Comparison of ENCODE assay signal across 8 cellular contexts in the genomic region with DNA sequence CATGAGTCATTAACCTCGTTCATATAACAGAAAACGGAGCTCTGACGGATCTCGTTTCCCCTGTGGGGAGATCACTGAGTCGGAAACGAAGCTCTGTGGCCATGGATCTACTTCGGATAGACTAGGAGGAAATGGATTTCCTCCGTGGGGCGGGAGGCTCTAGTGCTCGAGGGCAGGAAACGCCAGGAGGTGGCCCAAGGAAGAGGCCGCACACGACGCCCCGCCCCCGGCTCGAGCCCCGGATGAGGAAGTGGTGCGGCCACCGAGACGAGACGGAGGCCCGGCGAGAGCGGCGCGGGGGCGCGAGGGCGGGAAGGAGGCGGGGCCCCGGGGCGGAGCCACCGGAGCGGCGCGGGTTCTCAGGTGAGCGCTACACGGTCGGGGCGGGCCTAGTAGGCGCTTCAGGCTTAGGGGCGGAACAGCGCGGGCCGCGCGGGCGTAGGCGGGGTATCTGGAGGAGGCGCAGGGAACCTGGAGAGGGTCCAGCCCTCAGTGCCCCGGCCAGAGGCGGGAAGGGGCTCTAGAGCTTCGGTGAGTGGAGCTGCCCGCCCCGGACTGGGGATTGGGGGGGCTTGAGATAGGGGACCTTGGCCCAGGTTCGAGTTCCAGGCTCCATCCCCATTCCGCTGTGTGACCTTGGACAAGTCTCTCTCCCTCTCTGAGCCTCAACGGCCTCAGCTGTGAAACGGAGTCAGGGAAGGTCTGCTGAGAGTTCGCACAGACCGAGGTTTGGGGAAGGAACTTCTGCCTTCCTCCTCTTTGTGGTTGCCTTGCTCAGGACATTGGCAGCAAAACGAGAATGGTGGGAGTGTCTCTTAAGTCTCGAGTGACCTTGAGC. TPM values are rescaled to one million over a fixed set of nuclear protein-coding genes. Genes with fewer than 3 reads are reported as not detected.
DNase-seq lines count a peak whose midpoint lies in the region; ATAC-seq, FAIRE-seq and TF ChIP-seq lines count a peak whose summit lies in the region.

Gene DEPDC5 (plus strand): TSS at position 386 of the 838 bp plus-strand sequence. CDS start 903 bp downstream, outside the sequence.

- H3K27me3 Mint-ChIP-seq in WTC11 (ENCODE audit: low read depth): no peaks in the 10 kb centered on the region

- H3K9me3 Mint-ChIP-seq in WTC11: no peaks in the 10 kb centered on the region

- TF ChIP-seq CTCF in AG04449 (IDR thresholded peaks at IDR 0.05; ENCODE audit: insufficient read depth, low read length, missing control alignments) (peak; percentile 5), WTC11 (IDR thresholded peaks at IDR 0.05) (no peak), bronchial epithelial cell (IDR thresholded peaks at IDR 0.05; ENCODE audit: insufficient read depth, low read length, severe bottlenecking) (no peak), smooth muscle cell (IDR thresholded peaks at IDR 0.05; ENCODE audit: borderline replicate concordance, insufficient read depth, poor library complexity, severe bottlenecking) (no peak)

- no peaks in the 10 kb centered on the region for H4K20me1 ChIP-seq in smooth muscle cell (ENCODE audit: low read depth)

- peak within 1 kb of the TSS; percentile 89 for H3K27ac ChIP-seq in smooth muscle cell (ENCODE audit: low read depth)

- H2AFZ ChIP-seq in smooth muscle cell (ENCODE audit: low read depth): peak within 1 kb of the TSS; percentile 81

- CTCF ChIA-PET in AG04449 (lab: Yijun Ruan, JAX): interaction anchor here (0.6 to 4.8 kb wide), 3 partner anchors 89 to 216 kb away, joined by 4 to 20 read pairs (median 5); no protein-coding TSS in a partner anchor
- CTCF ChIA-PET in WTC11 (lab: Charles Lee): interaction anchor here (1.2 to 3.9 kb wide), 4 partner anchors 86 to 217 kb away, joined by 3 to 38 read pairs (median 6); no protein-coding TSS in a partner anchor

- H3K27me3 ChIP-seq in bronchial epithelial cell (ENCODE audit: control insufficient read depth, insufficient read depth, low read length) (no peaks in the 10 kb centered on the region), smooth muscle cell (ENCODE audit: low read depth) (no peaks in the 10 kb centered on the region)

- H3K9me3 ChIP-seq in smooth muscle cell (replicated peaks; ENCODE audit: low read depth): no peaks in the 10 kb centered on the region

- DNase-seq in AG04449 (ENCODE audit: low read depth, low spot score) (peak; percentile 34), NCI-H226 (peak; percentile 78), WTC11 (ENCODE audit: low spot score) (peak; percentile 98), bronchial epithelial cell (ENCODE audit: low read depth) (peak; percentile 81), iPS-NIHi11 (ENCODE audit: low spot score) (peak; percentile 98), smooth muscle cell (lab: John Stamatoyannopoulos, UW; ENCODE audit: unreplicated experiment) (peak; percentile 85)

- 3% methylated on average over 25 of the region's 64 CpGs for WGBS in smooth muscle cell (ENCODE audit: low lambda C conversion rate)

- H3K36me3 Mint-ChIP-seq in WTC11: peaks cover 9% of the 10 kb centered on the region; the same call in 1 of the 2 replicates

- peaks cover 29% of the 10 kb centered on the region for H3K4me1 Mint-ChIP-seq in WTC11

- peak within 1 kb of the TSS; percentile 84 for H3K9ac ChIP-seq in smooth muscle cell (ENCODE audit: low read depth)

- H3K4me1 ChIP-seq in smooth muscle cell (ENCODE audit: low read depth): peaks cover 24% of the 10 kb centered on the region

- H3K4me2 ChIP-seq in smooth muscle cell: peak within 1 kb of the TSS; percentile 91

- H3K79me2 ChIP-seq in smooth muscle cell (ENCODE audit: low read depth): peaks cover 7% of the 10 kb centered on the region

- peak within 1 kb of the TSS; percentile 100 for H3K27ac Mint-ChIP-seq in WTC11

- H3K4me3 Mint-ChIP-seq in WTC11: peak within 1 kb of the TSS; percentile 81

- ATAC-seq in GM18907 (IDR thresholded peaks at IDR 0.05; ENCODE audit: unreplicated experiment) (peak; percentile 65), HG03139 (IDR thresholded peaks at IDR 0.05; ENCODE audit: unreplicated experiment) (peak; percentile 48), WTC11 (peak; percentile 78)

- peaks cover 5% of the 10 kb centered on the region for H3F3A ChIP-seq in smooth muscle cell (ENCODE audit: low read depth)

- POLR2A ChIA-PET in AG04449 (lab: Yijun Ruan, JAX) (interaction anchor here (1.5 kb wide), 1 partner anchor 93 kb away, joined by 3 read pairs; no protein-coding TSS in a partner anchor), WTC11 (lab: Charles Lee) (interaction anchor here (0.6 to 1.2 kb wide), 6 partner anchors 13 to 712 kb away, joined by 3 to 6 read pairs (median 4); partner anchors contain the start of gene PISD)

- peak within 1 kb of the TSS; percentile 88 for H3K4me3 ChIP-seq in AG04449 (ENCODE audit: low read depth, low read length)
- H3K4me3 ChIP-seq in bronchial epithelial cell (ENCODE audit: low read depth, low read length): peak within 1 kb of the TSS; percentile 86
- H3K4me3 ChIP-seq in smooth muscle cell: peak within 1 kb of the TSS; percentile 60

- no peak for FAIRE-seq in bronchial epithelial cell (lab: Jason Lieb, UNC)

- H3K36me3 ChIP-seq in bronchial epithelial cell (ENCODE audit: control insufficient read depth, insufficient read depth, low read length): peaks cover 5% of the 10 kb centered on the region
- no peaks in the 10 kb centered on the region for H3K36me3 ChIP-seq in smooth muscle cell (ENCODE audit: low read depth)

TF ChIP-seq in WTC11, 78 proteins besides CTCF, POLR2A, EP300 and RAD21 (continues in another document):
- TF ChIP-seq, protein P1, sequence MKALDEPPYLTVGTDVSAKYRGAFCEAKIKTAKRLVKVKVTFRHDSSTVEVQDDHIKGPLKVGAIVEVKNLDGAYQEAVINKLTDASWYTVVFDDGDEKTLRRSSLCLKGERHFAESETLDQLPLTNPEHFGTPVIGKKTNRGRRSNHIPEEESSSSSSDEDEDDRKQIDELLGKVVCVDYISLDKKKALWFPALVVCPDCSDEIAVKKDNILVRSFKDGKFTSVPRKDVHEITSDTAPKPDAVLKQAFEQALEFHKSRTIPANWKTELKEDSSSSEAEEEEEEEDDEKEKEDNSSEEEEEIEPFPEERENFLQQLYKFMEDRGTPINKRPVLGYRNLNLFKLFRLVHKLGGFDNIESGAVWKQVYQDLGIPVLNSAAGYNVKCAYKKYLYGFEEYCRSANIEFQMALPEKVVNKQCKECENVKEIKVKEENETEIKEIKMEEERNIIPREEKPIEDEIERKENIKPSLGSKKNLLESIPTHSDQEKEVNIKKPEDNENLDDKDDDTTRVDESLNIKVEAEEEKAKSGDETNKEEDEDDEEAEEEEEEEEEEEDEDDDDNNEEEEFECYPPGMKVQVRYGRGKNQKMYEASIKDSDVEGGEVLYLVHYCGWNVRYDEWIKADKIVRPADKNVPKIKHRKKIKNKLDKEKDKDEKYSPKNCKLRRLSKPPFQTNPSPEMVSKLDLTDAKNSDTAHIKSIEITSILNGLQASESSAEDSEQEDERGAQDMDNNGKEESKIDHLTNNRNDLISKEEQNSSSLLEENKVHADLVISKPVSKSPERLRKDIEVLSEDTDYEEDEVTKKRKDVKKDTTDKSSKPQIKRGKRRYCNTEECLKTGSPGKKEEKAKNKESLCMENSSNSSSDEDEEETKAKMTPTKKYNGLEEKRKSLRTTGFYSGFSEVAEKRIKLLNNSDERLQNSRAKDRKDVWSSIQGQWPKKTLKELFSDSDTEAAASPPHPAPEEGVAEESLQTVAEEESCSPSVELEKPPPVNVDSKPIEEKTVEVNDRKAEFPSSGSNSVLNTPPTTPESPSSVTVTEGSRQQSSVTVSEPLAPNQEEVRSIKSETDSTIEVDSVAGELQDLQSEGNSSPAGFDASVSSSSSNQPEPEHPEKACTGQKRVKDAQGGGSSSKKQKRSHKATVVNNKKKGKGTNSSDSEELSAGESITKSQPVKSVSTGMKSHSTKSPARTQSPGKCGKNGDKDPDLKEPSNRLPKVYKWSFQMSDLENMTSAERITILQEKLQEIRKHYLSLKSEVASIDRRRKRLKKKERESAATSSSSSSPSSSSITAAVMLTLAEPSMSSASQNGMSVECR (CRISPR knock-in tag; IDR thresholded peaks at IDR 0.05; ENCODE audit: borderline replicate concordance): 0 out of 2 replicates have a peak, but pooled peaks have one; percentile 41
- peak; percentile 72 for TF ChIP-seq FOXK1 (CRISPR knock-in tag; IDR thresholded peaks at IDR 0.05)
- peak; percentile 76; the same call in 1 of the 2 replicates for TF ChIP-seq MYBL2 (CRISPR knock-in tag; IDR thresholded peaks at IDR 0.05)
- TF ChIP-seq ZNF281 (CRISPR knock-in tag; IDR thresholded peaks at IDR 0.05): no peak
- TF ChIP-seq, protein P2, sequence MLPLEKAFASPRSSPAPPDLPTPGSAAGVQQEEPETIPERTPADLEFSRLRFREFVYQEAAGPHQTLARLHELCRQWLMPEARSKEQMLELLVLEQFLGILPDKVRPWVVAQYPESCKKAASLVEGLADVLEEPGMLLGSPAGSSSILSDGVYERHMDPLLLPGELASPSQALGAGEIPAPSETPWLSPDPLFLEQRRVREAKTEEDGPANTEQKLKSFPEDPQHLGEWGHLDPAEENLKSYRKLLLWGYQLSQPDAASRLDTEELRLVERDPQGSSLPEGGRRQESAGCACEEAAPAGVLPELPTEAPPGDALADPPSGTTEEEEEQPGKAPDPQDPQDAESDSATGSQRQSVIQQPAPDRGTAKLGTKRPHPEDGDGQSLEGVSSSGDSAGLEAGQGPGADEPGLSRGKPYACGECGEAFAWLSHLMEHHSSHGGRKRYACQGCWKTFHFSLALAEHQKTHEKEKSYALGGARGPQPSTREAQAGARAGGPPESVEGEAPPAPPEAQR (CRISPR knock-in tag; IDR thresholded peaks at IDR 0.05): 0 out of 2 replicates have a peak, but pooled peaks have one; percentile 26

RNA-seq across cellular contexts. Expression of gene DEPDC5, which starts in this region (rescaled TPM):
- total RNA-seq in WTC11 (2021) (26.4 to 40.5 TPM (median 33.4 TPM) in 3 replicates), bronchial epithelial cell (6.8 and 8.1 TPM in 2 replicates), smooth muscle cell (11.6 and 22.3 TPM in 2 replicates)
- polyA plus RNA-seq in smooth muscle cell: 8.5 and 10.2 TPM in 2 replicates

Comparison
In these comparisons a context has a peak if more than half of its experiments do, and no peak if none do; other contexts are left out.
1. Peak in every context shown above with its lines: DNase-seq, ATAC-seq, H3K4me3 ChIP-seq and H3K27ac ChIP-seq.
2. DNase-seq: peak in every context shown above with its lines; median percentile 98 in WTC11; 98 in iPS-NIHi11; 85 in smooth muscle cell; 81 in bronchial epithelial cell; 78 in NCI-H226; 34 in AG04449.